In genomic region chr4:1713003-1713397, GRCh38 we compare ENCODE assay signal across 8 cellular contexts. TPM values are rescaled to one million over a fixed set of nuclear protein-coding genes. Genes with fewer than 3 reads are reported as not detected.
DNase-seq lines count a peak whose midpoint lies in the region; TF ChIP-seq lines count a peak whose summit lies in the region.

No MANE protein-coding gene starts in this region.

- peak overlapping the region; percentile 96 for H3K27ac Mint-ChIP-seq in activated naive CD4-positive, alpha-beta T cell treated with anti-CD3 and anti-CD28 coated beads, Interleukin-2, amount 50 U/mL, for 24 hours
- H3K27ac Mint-ChIP-seq in chondrocyte (ENCODE audit: unreplicated experiment) = peak overlapping the region; percentile 98

- H3K9ac ChIP-seq in muscle layer of colon (ENCODE audit: low read length) = no peak overlapping the region

- TF ChIP-seq CTCF in LNCaP clone FGC (IDR thresholded peaks at IDR 0.05; ENCODE audit: control insufficient read depth, extremely low read depth, insufficient read depth) (no peak), chondrocyte (IDR thresholded peaks at IDR 0.05) (no peak)

- H3K4me1 ChIP-seq in muscle layer of colon (ENCODE audit: insufficient read depth, low read length) = peaks cover 29% of the 10 kb centered on the region

- H3K27me3 ChIP-seq in muscle layer of colon (ENCODE audit: control insufficient read depth in 1 of 2, insufficient read depth in 2 of 2, low read length in 2 of 2) = no peaks in the 10 kb centered on the region

- peaks cover 56% of the 10 kb centered on the region for H3K4me1 Mint-ChIP-seq in activated naive CD4-positive, alpha-beta T cell treated with anti-CD3 and anti-CD28 coated beads, Interleukin-2, amount 50 U/mL, for 24 hours
- H3K4me1 Mint-ChIP-seq in chondrocyte (ENCODE audit: low read depth) = peaks cover 43% of the 10 kb centered on the region

- peaks cover 12% of the 10 kb centered on the region for H3K36me3 ChIP-seq in muscle layer of colon (ENCODE audit: insufficient read depth, low read length)

- no peaks in the 10 kb centered on the region for H3K27me3 Mint-ChIP-seq in activated naive CD4-positive, alpha-beta T cell treated with anti-CD3 and anti-CD28 coated beads, Interleukin-2, amount 50 U/mL, for 24 hours
- H3K27me3 Mint-ChIP-seq in chondrocyte (ENCODE audit: low read depth) = no peaks in the 10 kb centered on the region

- peak overlapping the region; percentile 93 for H3K27ac ChIP-seq in muscle layer of colon (ENCODE audit: low read depth, low read length)

- H3K4me3 ChIP-seq in LNCaP clone FGC (ENCODE audit: low read depth, low read length) (peak overlapping the region; percentile 80), muscle layer of colon (ENCODE audit: low read depth in 1 of 2, low read length in 2 of 2) (peak overlapping the region; percentile 91)

- H3K9me3 Mint-ChIP-seq in activated naive CD4-positive, alpha-beta T cell treated with anti-CD3 and anti-CD28 coated beads, Interleukin-2, amount 50 U/mL, for 24 hours = no peaks in the 10 kb centered on the region
- no peaks in the 10 kb centered on the region for H3K9me3 Mint-ChIP-seq in chondrocyte (ENCODE audit: low read depth)

- peak overlapping the region; percentile 98 for H3K4me3 Mint-ChIP-seq in activated naive CD4-positive, alpha-beta T cell treated with anti-CD3 and anti-CD28 coated beads, Interleukin-2, amount 50 U/mL, for 24 hours
- peak overlapping the region; percentile 87 for H3K4me3 Mint-ChIP-seq in chondrocyte (ENCODE audit: unreplicated experiment)

- H3K36me3 Mint-ChIP-seq in activated naive CD4-positive, alpha-beta T cell treated with anti-CD3 and anti-CD28 coated beads, Interleukin-2, amount 50 U/mL, for 24 hours = peaks cover 11% of the 10 kb centered on the region
- H3K36me3 Mint-ChIP-seq in chondrocyte (ENCODE audit: low read depth) = peaks cover 7% of the 10 kb centered on the region

- no peak for DNase-seq in activated naive CD4-positive, alpha-beta T cell treated with anti-CD3 and anti-CD28 coated beads, Interleukin-2, amount 50 U/mL, for 16 hours
- no peak for DNase-seq in LNCaP clone FGC (ENCODE audit: low read depth)
- peak; percentile 74 for DNase-seq in chondrocyte (ENCODE audit: low spot score)
- DNase-seq in SK-N-DZ (ENCODE audit: low spot score) = no peak
- no peak for DNase-seq in GF-D8 (lab: John Stamatoyannopoulos, UW)
- no peak for DNase-seq in KG1 (lab: John Stamatoyannopoulos, UW)

- no peaks in the 10 kb centered on the region for H3K9me3 ChIP-seq in muscle layer of colon (ENCODE audit: low read length)

RNA-seq across cellular contexts. Expression of gene SLBP, which starts 0.9 kb away (rescaled TPM):
- 47.0 to 48.7 TPM (median 47.5 TPM) in 3 replicates for total RNA-seq in chondrocyte
- polyA plus RNA-seq in SK-N-DZ (2014; cell fraction: cytosol; rRNA removed) = 169 and 184 TPM in 2 replicates
- 100 and 125 TPM in 2 replicates for polyA plus RNA-seq in SK-N-DZ (2014; cell fraction: nucleus; rRNA removed)

RNA-seq across cellular contexts. Expression of gene TMEM129, which starts 8.1 kb away (rescaled TPM):
- 37.0 to 56.2 TPM (median 43.0 TPM) in 3 replicates for total RNA-seq in chondrocyte
- polyA plus RNA-seq in SK-N-DZ (2014; cell fraction: cytosol; rRNA removed) = 77.3 and 81.6 TPM in 2 replicates
- polyA plus RNA-seq in SK-N-DZ (2014; cell fraction: nucleus; rRNA removed) = 124 and 144 TPM in 2 replicates

RNA-seq across cellular contexts. Expression of gene TACC3, which starts 8.3 kb away (rescaled TPM):
- total RNA-seq in chondrocyte = 15.9 to 20.9 TPM (median 19.3 TPM) in 3 replicates
- polyA plus RNA-seq in SK-N-DZ (2014; cell fraction: cytosol; rRNA removed) = 28.0 and 30.2 TPM in 2 replicates
- 90.5 and 232 TPM in 2 replicates for polyA plus RNA-seq in SK-N-DZ (2014; cell fraction: nucleus; rRNA removed)

RNA-seq across cellular contexts. Expression of gene FAM53A, which starts 28.9 kb away (rescaled TPM):
- total RNA-seq in chondrocyte = 6.9 to 8.0 TPM (median 7.3 TPM) in 3 replicates
- polyA plus RNA-seq in SK-N-DZ (2014; cell fraction: cytosol; rRNA removed) = 2.1 and 2.6 TPM in 2 replicates
- 7.5 and 10.8 TPM in 2 replicates for polyA plus RNA-seq in SK-N-DZ (2014; cell fraction: nucleus; rRNA removed)
